ENCODE assay signal across 8 cellular contexts in genomic region chr2:95207111-95207961, GRCh38. TPM values are rescaled to one million over a fixed set of nuclear protein-coding genes. Genes with fewer than 3 reads are reported as not detected.
A peak's percentile ranks its signal among the peaks of the same experiment; 100 is the strongest.
DNase-seq lines count a peak whose midpoint lies in the region; ATAC-seq and TF ChIP-seq lines count a peak whose summit lies in the region.

Gene ZNF892, plus strand, starts transcription at chr2:95207521. Its CDS starts 295 bp downstream, at chr2:95207816.

- peaks cover 25% of the 10 kb centered on the region for H3K4me1 Mint-ChIP-seq in stimulated activated naive CD8-positive, alpha-beta T cell treated with anti-CD3 and anti-CD28 coated beads, Interleukin-15, amount 100 ng/mL, for 72 hours

- peak within 1 kb of the TSS; percentile 52 for H3K4me2 ChIP-seq in neural cell (ENCODE audit: low read length)

- peak within 1 kb of the TSS; percentile 93 to 96 for H3K27ac Mint-ChIP-seq in stimulated activated naive CD8-positive, alpha-beta T cell treated with anti-CD3 and anti-CD28 coated beads, Interleukin-15, amount 100 ng/mL, for 72 hours

- H3K9me3 Mint-ChIP-seq in stimulated activated naive CD8-positive, alpha-beta T cell treated with anti-CD3 and anti-CD28 coated beads, Interleukin-15, amount 100 ng/mL, for 72 hours: peaks cover 22 to 23% of the 10 kb centered on the region in 2 donors

- H3F3A ChIP-seq in neural cell (ENCODE audit: insufficient read depth, low read length, poor library complexity, severe bottlenecking): no peaks in the 10 kb centered on the region

- H3K27ac ChIP-seq in neural cell (ENCODE audit: low read length): peak within 1 kb of the TSS; percentile 80

- no peaks in the 10 kb centered on the region for H3K27me3 Mint-ChIP-seq in stimulated activated naive CD8-positive, alpha-beta T cell treated with anti-CD3 and anti-CD28 coated beads, Interleukin-15, amount 100 ng/mL, for 72 hours

- H3K4me3 ChIP-seq in fibroblast of villous mesenchyme (ENCODE audit: low read depth, low read length): peak within 1 kb of the TSS; percentile 82
- H3K4me3 ChIP-seq in neural cell (ENCODE audit: low read length): peak within 1 kb of the TSS; percentile 97

- H3K9me2 ChIP-seq in neural cell (ENCODE audit: insufficient read depth, low read length): no peaks in the 10 kb centered on the region

- H3K79me2 ChIP-seq in neural cell (replicated peaks; ENCODE audit: insufficient read depth, low read length): peaks cover 10% of the 10 kb centered on the region

- peak; percentile 36 for TF ChIP-seq EP300 in neural cell (conservative IDR thresholded peaks at IDR 0.05; ENCODE audit: poor library complexity, severe bottlenecking)

- H3K4me3 Mint-ChIP-seq in stimulated activated naive CD8-positive, alpha-beta T cell treated with anti-CD3 and anti-CD28 coated beads, Interleukin-15, amount 100 ng/mL, for 72 hours: peak within 1 kb of the TSS; percentile 95 to 97

- peaks cover 12% of the 10 kb centered on the region for H3K36me3 ChIP-seq in neural cell (ENCODE audit: insufficient read depth, low read length)

- H3K9me3 ChIP-seq in neural cell (ENCODE audit: low read length): peaks cover 18% of the 10 kb centered on the region

- peak within 1 kb of the TSS; percentile 82 for H2AFZ ChIP-seq in neural cell (ENCODE audit: low read depth, low read length)

- peak; percentile 88 for DNase-seq in EH (ENCODE audit: low read depth)
- peak; percentile 79 for DNase-seq in KG1 (lab: John Stamatoyannopoulos, UW)
- DNase-seq in RPMI8226: peak; percentile 88
- peak; percentile 93 for DNase-seq in activated effector memory CD4-positive, alpha-beta T cell treated with anti-CD3 and anti-CD28 coated beads, Interleukin-2, amount 50 U/mL, for 16 hours
- DNase-seq in fibroblast of villous mesenchyme (ENCODE audit: low read depth): peak; percentile 89
- peak; percentile 77 to 81 for DNase-seq in stimulated activated naive CD8-positive, alpha-beta T cell treated with anti-CD3 and anti-CD28 coated beads, Interleukin-15, amount 100 ng/mL, for 72 hours

- TF ChIP-seq RAD21 in neural cell (conservative IDR thresholded peaks at IDR 0.05): peak; percentile 79

- peak; percentile 98 for ATAC-seq in GM21723 (IDR thresholded peaks at IDR 0.05; ENCODE audit: unreplicated experiment)
- peak; percentile 95 for ATAC-seq in stimulated activated naive CD8-positive, alpha-beta T cell treated with anti-CD3 and anti-CD28 coated beads, Interleukin-15, amount 100 ng/mL, for 72 hours

- H3K9ac ChIP-seq in neural cell (ENCODE audit: low read length): peak within 1 kb of the TSS; percentile 86

- peak; percentile 32 for TF ChIP-seq CTCF in fibroblast of villous mesenchyme (IDR thresholded peaks at IDR 0.05; ENCODE audit: insufficient read depth, low read depth, low read length)
- TF ChIP-seq CTCF in neural cell (IDR thresholded peaks at IDR 0.05; ENCODE audit: poor library complexity, severe bottlenecking): peak; percentile 81

- no peaks in the 10 kb centered on the region for H3K27me3 ChIP-seq in neural cell (ENCODE audit: insufficient read depth, low read depth, low read length)

- H4K20me1 ChIP-seq in neural cell (ENCODE audit: insufficient read depth): no peaks in the 10 kb centered on the region

TF ChIP-seq in neural cell, 6 proteins besides CTCF, POLR2A, EP300 and RAD21:
- peak; percentile 78 for TF ChIP-seq TAF1 (IDR thresholded peaks at IDR 0.05; ENCODE audit: low read depth)
- peak; percentile 39 for TF ChIP-seq REST (IDR thresholded peaks at IDR 0.05; ENCODE audit: borderline replicate concordance)
- peak; percentile 85 for TF ChIP-seq POLR2AphosphoS5 (IDR thresholded peaks at IDR 0.05)
- TF ChIP-seq SMC3 (conservative IDR thresholded peaks at IDR 0.05; ENCODE audit: poor library complexity): peak; percentile 55
- TF ChIP-seq EZH2 (IDR thresholded peaks at IDR 0.05; ENCODE audit: borderline replicate concordance, insufficient read depth, low read length, poor library complexity, severe bottlenecking): no peak
- TF ChIP-seq MXI1 (conservative IDR thresholded peaks at IDR 0.05; ENCODE audit: poor library complexity, severe bottlenecking): peak; percentile 80
TF ChIP-seq in neural cell: peak in this region for 5.

RNA-seq across cellular contexts. Expression of gene ZNF892, which starts in this region (rescaled TPM):
- total RNA-seq in fibroblast of villous mesenchyme: 4.2 and 5.6 TPM in 2 replicates
- polyA plus RNA-seq in neural cell: 8.0 and 9.3 TPM in 2 replicates
- 57.7 and 74.8 TPM in 2 replicates for polyA minus RNA-seq in neural cell

Comparison
In these comparisons a context has a peak if more than half of its experiments do, and no peak if none do; other contexts are left out.
1. Peak in every context shown above with its lines: DNase-seq, ATAC-seq, H3K4me3 ChIP-seq and H3K27ac ChIP-seq.